ENCODE assay signal across 19 cellular contexts in genomic region chr1:36086529-36087232, GRCh38. TPM values are rescaled to one million over a fixed set of nuclear protein-coding genes. Genes with fewer than 3 reads are reported as not detected.
DNase-seq lines count a peak whose midpoint lies in the region; ATAC-seq and TF ChIP-seq lines count a peak whose summit lies in the region.
"Had no signal": no experiment of that assay in that cellular context is flagged by ENCODE, and none has a peak within 500 bp of the region (broad histone marks: within the 10 kb centered on the region; RNA-seq: fewer than 3 reads in every experiment).

No MANE protein-coding gene starts in this region.

- WGBS in lung, 2 donors, result 85 to 88% methylated on average over 12 of the region's 12 CpGs
- WGBS in heart right ventricle, 2 donors, result 76 to 81% methylated on average over 12 of the region's 12 CpGs

- H3K4me1 Mint-ChIP-seq in T-helper 17 cell, result peaks cover 13% of the 10 kb centered on the region
- H3K4me1 Mint-ChIP-seq in stimulated activated memory B cell treated with anti-CD40 and anti-IgM and Interleukin-4, amounts not matched to agents 10 μg/mL and 1 μg/mL and 100 μg/mL, for 72 hours, result peaks cover 21% of the 10 kb centered on the region

- no peak for ATAC-seq in T-helper 17 cell
- no peak for ATAC-seq in lung (ENCODE audit: insufficient read depth, low FRiP score)
- ATAC-seq in stimulated activated memory B cell treated with anti-CD40 and anti-IgM and Interleukin-4, amounts not matched to agents 10 μg/mL and 1 μg/mL and 100 μg/mL, for 72 hours, result no peak
- ATAC-seq in heart right ventricle, result no peak
- ATAC-seq: HCT116, pancreas had no signal

- H3K4me3 Mint-ChIP-seq in T-helper 17 cell, result no peak overlapping the region
- H3K4me3 Mint-ChIP-seq in stimulated activated memory B cell treated with anti-CD40 and anti-IgM and Interleukin-4, amounts not matched to agents 10 μg/mL and 1 μg/mL and 100 μg/mL, for 72 hours, result peak overlapping the region; percentile 41

- no peaks in the 10 kb centered on the region for H3K9me3 Mint-ChIP-seq in stimulated activated memory B cell treated with anti-CD40 and anti-IgM and Interleukin-4, amounts not matched to agents 10 μg/mL and 1 μg/mL and 100 μg/mL, for 72 hours

- no peak for TF ChIP-seq POLR2A in erythroblast (IDR thresholded peaks at IDR 0.05; ENCODE audit: low read length)

- peak overlapping the region; percentile 16 for H3K27ac Mint-ChIP-seq in T-helper 17 cell
- peak overlapping the region; percentile 57 for H3K27ac Mint-ChIP-seq in stimulated activated memory B cell treated with anti-CD40 and anti-IgM and Interleukin-4, amounts not matched to agents 10 μg/mL and 1 μg/mL and 100 μg/mL, for 72 hours

- H3K27me3 Mint-ChIP-seq in T-helper 17 cell, result peaks cover 29% of the 10 kb centered on the region
- peaks cover 39% of the 10 kb centered on the region for H3K27me3 Mint-ChIP-seq in stimulated activated memory B cell treated with anti-CD40 and anti-IgM and Interleukin-4, amounts not matched to agents 10 μg/mL and 1 μg/mL and 100 μg/mL, for 72 hours

- H3K27me3 ChIP-seq in lung (ENCODE audit: control insufficient read depth, insufficient read depth) (no peaks in the 10 kb centered on the region), heart right ventricle (peaks cover 4 to 35% (median 23%) of the 10 kb centered on the region in 7 donors)
- H3K27me3 ChIP-seq: pancreas, suprapubic skin had no signal

- TF ChIP-seq CTCF in lung (IDR thresholded peaks at IDR 0.05; ENCODE audit: control extremely low read depth, extremely low read depth) (no peak), heart right ventricle (IDR thresholded peaks at IDR 0.05) (no peak)

- peak; percentile 61 for DNase-seq in activated effector memory CD4-positive, alpha-beta T cell treated with anti-CD3 and anti-CD28 coated beads, Interleukin-2, amount 50 U/mL, for 16 hours
- DNase-seq in activated effector memory CD4-positive, alpha-beta T cell treated with Interleukin-2 at 50 U/mL for 16 hours, result no peak
- DNase-seq in T-helper 17 cell (no peak), lung (ENCODE audit: low spot score) (peak; percentile 27), erythroblast (lab: John Stamatoyannopoulos, UW) (no peak), heart right ventricle (no peak), putamen (ENCODE audit: low spot score) (no peak)
- DNase-seq: DMS79; effector memory CD4-positive, alpha-beta T cell; foreskin fibroblast; Kasumi-1; mammary epithelial cell had no signal

- H3K36me3 ChIP-seq in lung (ENCODE audit: control insufficient read depth in 2 of 2, insufficient read depth in 2 of 2, low read length in 2 of 2), result peaks cover 0 to 6% of the 10 kb centered on the region in 2 donors
- peaks cover 0 to 18% (median 6%) of the 10 kb centered on the region in 9 donors for H3K36me3 ChIP-seq in heart right ventricle

- H3K4me3 ChIP-seq in lung (no peak overlapping the region), heart right ventricle (no peak overlapping the region)
- H3K4me3 ChIP-seq: pancreas, suprapubic skin had no signal

- peaks cover 4 to 13% of the 10 kb centered on the region in 2 donors for H3K4me1 ChIP-seq in lung (ENCODE audit: control insufficient read depth in 2 of 2, insufficient read depth in 2 of 2, low read length in 2 of 2)
- H3K4me1 ChIP-seq in heart right ventricle, result peaks cover 0 to 43% (median 39%) of the 10 kb centered on the region in 9 donors

- H3K36me3 Mint-ChIP-seq in T-helper 17 cell (ENCODE audit: low read depth), result peaks cover 2% of the 10 kb centered on the region
- peaks cover 5% of the 10 kb centered on the region for H3K36me3 Mint-ChIP-seq in stimulated activated memory B cell treated with anti-CD40 and anti-IgM and Interleukin-4, amounts not matched to agents 10 μg/mL and 1 μg/mL and 100 μg/mL, for 72 hours

- no peak overlapping the region for H3K27ac ChIP-seq in lung (ENCODE audit: low read depth in 1 of 2, low read length in 1 of 2)
- no peak overlapping the region for H3K27ac ChIP-seq in heart right ventricle
- H3K27ac ChIP-seq: pancreas, suprapubic skin, VCaP had no signal

- no peaks in the 10 kb centered on the region for H3K9me3 ChIP-seq in T-helper 17 cell (ENCODE audit: control insufficient read depth, low read length, poor library complexity, severe bottlenecking)
- no peaks in the 10 kb centered on the region for H3K9me3 ChIP-seq in lung (ENCODE audit: control insufficient read depth in 2 of 2, insufficient read depth in 1 of 2, low read length in 1 of 2)
- no peaks in the 10 kb centered on the region for H3K9me3 ChIP-seq in heart right ventricle
- H3K9me3 ChIP-seq: pancreas, suprapubic skin had no signal

- intact Hi-C loops in heart right ventricle (cut with DNase I), result loop anchor here in 4 of 10 donors (5.0 to 10.0 kb wide), 3 partner anchors 152 to 229 kb away; partner anchors contain the start of genes AGO1 (in 2 of the 4) and AGO3 (in 1 of the 4)

RNA-seq across cellular contexts. Expression of gene ADPRS, which starts 2.0 kb away (rescaled TPM):
- total RNA-seq in T-helper 17 cell (10 to 100 TPM; 17.0 to 21.2 TPM), lung (10 to 100 TPM; 22.0 to 44.3 TPM), heart right ventricle (10 to 100 TPM; 11.0 to 24.3 (median 15.6) TPM)
- polyA plus RNA-seq in lung (10 to 100 TPM; 29.9 to 35.2 TPM), heart right ventricle (10 to 100 TPM; 18.9 to 23.0 TPM)

RNA-seq across cellular contexts. Expression of gene TEKT2, which starts 2.8 kb away (rescaled TPM):
- total RNA-seq in T-helper 17 cell, result under 1 TPM; 0.29 to 0.30 TPM
- 10 to 100 TPM; 21.3 to 40.2 TPM for total RNA-seq in lung
- 10 to 100 TPM; 10.2 to 11.6 TPM for polyA plus RNA-seq in lung
- total RNA-seq in heart right ventricle, result not detected
- polyA plus RNA-seq in heart right ventricle, result under 1 TPM in 1 of 2 donors, not detected in 1; 0.06 TPM
- total RNA-seq: mammary epithelial cell, NCI-H460, OCI-LY7 had no signal
- polyA plus RNA-seq: mammary epithelial cell had no signal

RNA-seq across cellular contexts. Expression of gene COL8A2, which starts 38.3 kb away (rescaled TPM):
- total RNA-seq in T-helper 17 cell (under 1 TPM in 1 of 2 donors, not detected in 1; 0.25 TPM), lung (1 to 10 TPM; 2.0 to 6.0 TPM), heart right ventricle (1 to 10 TPM in 3 of 10 donors, under 1 TPM in 7; 0.53 to 2.0 (median 0.73) TPM)
- polyA plus RNA-seq in lung (1 to 10 TPM; 2.8 to 3.8 TPM), heart right ventricle (under 1 TPM; 0.58 to 0.80 TPM)
- total RNA-seq: OCI-LY7 had no signal

Comparison
In these comparisons a context has a peak if more than half of its experiments do, and no peak if none do; other contexts are left out.
1. DNase-seq: peak in activated effector memory CD4-positive, alpha-beta T cell treated with anti-CD3 and anti-CD28 coated beads, Interleukin-2, amount 50 U/mL, for 16 hours (single experiment) and lung (single experiment); none in activated effector memory CD4-positive, alpha-beta T cell treated with Interleukin-2 at 50 U/mL for 16 hours (single experiment), T-helper 17 cell (0 of 3), erythroblast (0 of 2), heart right ventricle (0 of 2) and putamen (single experiment).
2. RNA of gene TEKT2, which starts 2.8 kb away (total RNA-seq): 21.3 to 40.2 TPM in lung; 0.29 to 0.30 TPM in T-helper 17 cell and not detected in heart right ventricle; every median in the first group is over 10 times any median in the second.